In genomic region chr6:110547266-110547964, GRCh38 we compare ENCODE assay signal across 16 cellular contexts.
DNase-seq lines count a peak whose midpoint lies in the region; ATAC-seq and TF ChIP-seq lines count a peak whose summit lies in the region.
"Had no signal": no experiment of that assay in that cellular context is flagged by ENCODE, and none has a peak within 500 bp of the region (broad histone marks: within the 10 kb centered on the region; RNA-seq: fewer than 3 reads in every experiment).

No MANE protein-coding gene starts in this region.

- no peak overlapping the region for H2BK15ac ChIP-seq in mesenchymal stem cell (ENCODE audit: low read depth, poor library complexity, severe bottlenecking)

- no peak overlapping the region for H3K4ac ChIP-seq in mesenchymal stem cell (ENCODE audit: low read depth in 1 of 2, low read length in 2 of 2)

- no peak for TF ChIP-seq POLR2A in ovary (IDR thresholded peaks at IDR 0.05)

- H3K36me3 ChIP-seq in mammary epithelial cell (ENCODE audit: insufficient read depth, low read length), result no peaks in the 10 kb centered on the region
- peaks cover 0 to 3% of the 10 kb centered on the region in 2 experiments for H3K36me3 ChIP-seq in mesenchymal stem cell (ENCODE audit: control insufficient read depth in 1 of 2, insufficient read depth in 2 of 2, low read depth in 1 of 2, low read length in 2 of 2)
- no peaks in the 10 kb centered on the region for H3K36me3 ChIP-seq in ovary
- H3K36me3 ChIP-seq: WERI-Rb-1 had no signal

- H2BK5ac ChIP-seq in mesenchymal stem cell (ENCODE audit: low read depth, low read length, poor library complexity, severe bottlenecking), result no peak overlapping the region

- TF ChIP-seq CTCF in mammary epithelial cell (conservative IDR thresholded peaks at IDR 0.05 in 1 of 2, IDR thresholded peaks at IDR 0.05 in 1 of 2; ENCODE audit: extremely low read depth in 1 of 2, insufficient read depth in 1 of 2, low read depth in 1 of 2, low read length in 2 of 2), result no peak
- no peak for TF ChIP-seq CTCF in GM13976 (IDR thresholded peaks at IDR 0.05; ENCODE audit: borderline replicate concordance, control extremely low read depth, extremely low read depth, insufficient read depth, missing control alignments)
- TF ChIP-seq CTCF in ovary (IDR thresholded peaks at IDR 0.05), result no peak

- TF ChIP-seq EP300 in ovary (IDR thresholded peaks at IDR 0.05), result no peak

- CTCF ChIA-PET in mammary epithelial cell (lab: Charles Lee; ENCODE audit: low non-redundant PET), result interaction anchor here (0.7 kb wide), 1 partner anchor 76 kb away, joined by 3 read pairs; no protein-coding TSS in a partner anchor

- H3K23ac ChIP-seq in mesenchymal stem cell (ENCODE audit: low read length in 2 of 2), result no peak overlapping the region

- H3K27ac ChIP-seq in mammary epithelial cell (ENCODE audit: insufficient read depth, low read depth, low read length) (peak overlapping the region; percentile 85), mesenchymal stem cell (ENCODE audit: low read length, poor library complexity, severe bottlenecking) (peak overlapping the region; percentile 72), ovary (no peak overlapping the region)
- H3K27ac ChIP-seq: C4-2B, WERI-Rb-1 had no signal

- H4K20me1 ChIP-seq in mammary epithelial cell (ENCODE audit: insufficient read depth, low read length), result no peaks in the 10 kb centered on the region

- H3K79me2 ChIP-seq in mammary epithelial cell (ENCODE audit: insufficient read depth, low read length), result peaks cover 10% of the 10 kb centered on the region

- H3K4me1 ChIP-seq in mammary epithelial cell (ENCODE audit: insufficient read depth, low read length), result peaks cover 37% of the 10 kb centered on the region
- H3K4me1 ChIP-seq in mesenchymal stem cell (ENCODE audit: control insufficient read depth, insufficient read depth, low read depth, low read length), result peaks cover 15% of the 10 kb centered on the region
- H3K4me1 ChIP-seq in ovary (ENCODE audit: insufficient read depth), result peaks cover 3% of the 10 kb centered on the region

- no peak overlapping the region for H2BK12ac ChIP-seq in mesenchymal stem cell (ENCODE audit: low read length in 2 of 2)

- H4K8ac ChIP-seq in mesenchymal stem cell (ENCODE audit: low read length), result peak overlapping the region; percentile 90

- H2AK5ac ChIP-seq in mesenchymal stem cell (ENCODE audit: low read length, severe bottlenecking), result peak overlapping the region; percentile 76

- H3K4me2 ChIP-seq in mammary epithelial cell (ENCODE audit: insufficient read depth, low read depth, low read length), result peak overlapping the region; percentile 77
- H3K4me2 ChIP-seq in mesenchymal stem cell (ENCODE audit: low read length, poor library complexity, severe bottlenecking), result no peak overlapping the region

- H3K9me3 ChIP-seq in mammary epithelial cell (replicated peaks; ENCODE audit: insufficient read depth, low read length), result peaks cover 24% of the 10 kb centered on the region
- peaks cover 19% of the 10 kb centered on the region for H3K9me3 ChIP-seq in mesenchymal stem cell (ENCODE audit: control insufficient read depth, low read length)
- H3K9me3 ChIP-seq in ovary, result no peaks in the 10 kb centered on the region

- peak overlapping the region; percentile 21 for H2BK120ac ChIP-seq in mesenchymal stem cell (ENCODE audit: low read depth, low read length)

- H3K27me3 ChIP-seq in mammary epithelial cell (ENCODE audit: insufficient read depth, low read length), result no peaks in the 10 kb centered on the region
- H3K27me3 ChIP-seq in mesenchymal stem cell (ENCODE audit: control insufficient read depth in 1 of 2, insufficient read depth in 1 of 2, low read length in 2 of 2), result no peaks in the 10 kb centered on the region
- H3K27me3 ChIP-seq in ovary, result no peaks in the 10 kb centered on the region

- ATAC-seq in HG03469 (IDR thresholded peaks at IDR 0.05; ENCODE audit: unreplicated experiment), result no peak
- ATAC-seq in HG03520 (IDR thresholded peaks at IDR 0.05; ENCODE audit: unreplicated experiment), result no peak
- ATAC-seq: Right ventricle myocardium inferior; stimulated activated naive CD8-positive, alpha-beta T cell treated with anti-CD3 and anti-CD28 coated beads, Interleukin-15, amount 100 ng/mL, for 72 hours had no signal

- H4K91ac ChIP-seq in mesenchymal stem cell (ENCODE audit: low read length), result no peak overlapping the region

- no peak overlapping the region for H3K18ac ChIP-seq in mesenchymal stem cell (ENCODE audit: low read depth in 1 of 2, low read length in 2 of 2)

- no TSS peak for BruUV-seq in mammary epithelial cell (replicated peaks; lab: Mats Ljungman, UMichigan)

- in situ Hi-C loops in mammary epithelial cell (cut with MboI; ENCODE audit: low sequenced_read_pairs in 2 of 2) (no loop called here), GM13976 (cut with MboI; ENCODE audit: low sequenced_read_pairs, unreplicated experiment) (loop anchor here (25.0 kb wide), 1 partner anchor 665 kb away; no protein-coding TSS in a partner anchor)

- peak overlapping the region; percentile 43 for H3K9ac ChIP-seq in mammary epithelial cell (ENCODE audit: insufficient read depth, low read length)
- H3K9ac ChIP-seq in mesenchymal stem cell (ENCODE audit: low read length), result no peak overlapping the region

- 0% methylated on average over 1 of the region's 1 CpG for WGBS in mammary epithelial cell (ENCODE audit: low coverage, missing lambda C conversion rate)
- 0% methylated on average over 1 of the region's 1 CpG for WGBS in mesenchymal stem cell
- 74 to 76% (median 74%) methylated on average over 1 of the region's 1 CpG for WGBS in ovary, 3 donors

- dilution Hi-C loops in mammary epithelial cell (cut with HindIII; ENCODE audit: low sequenced_read_pairs), result no loop called here

- no peaks in the 10 kb centered on the region for H3K79me1 ChIP-seq in mesenchymal stem cell (replicated peaks; ENCODE audit: low read length, poor library complexity, severe bottlenecking)

- H3K4me3 ChIP-seq in mammary epithelial cell (replicated peaks in 1 of 3; ENCODE audit: insufficient read depth in 1 of 3, low read depth in 2 of 3, low read length in 3 of 3), result no peak overlapping the region
- H3K4me3 ChIP-seq in mesenchymal stem cell (ENCODE audit: insufficient read depth in 1 of 2, low read depth in 1 of 2, low read length in 2 of 2), result no peak overlapping the region
- no peak overlapping the region for H3K4me3 ChIP-seq in ovary

- DNase-seq in COLO829 (ENCODE audit: low spot score) (peak; percentile 82), M059J (ENCODE audit: low read depth) (peak; percentile 95), mammary epithelial cell (peak; percentile 84), mesenchymal stem cell (peak; percentile 15), GM13976 (ENCODE audit: low spot score) (no peak), ovary (no peak)
- DNase-seq: activated T-cell treated with anti-CD3 and anti-CD28 coated beads for 4 hours; GF-D8; MV-4-11; retina; stimulated activated naive CD8-positive, alpha-beta T cell treated with anti-CD3 and anti-CD28 coated beads, Interleukin-15, amount 100 ng/mL, for 72 hours; WERI-Rb-1 had no signal

- peak overlapping the region; percentile 36 for H2AFZ ChIP-seq in mammary epithelial cell (ENCODE audit: low read depth, low read length)
- no peak overlapping the region for H2AFZ ChIP-seq in mesenchymal stem cell (ENCODE audit: low read depth, low read length)

- no peak overlapping the region for H3K14ac ChIP-seq in mesenchymal stem cell (ENCODE audit: low read length in 2 of 2)

- intact Hi-C loops in mammary epithelial cell (cut with micrococcal nuclease), result no loop called here
- intact Hi-C loops in ovary (cut with DNase I), result no loop called here

Comparison
In these comparisons a context has a peak if more than half of its experiments do, and no peak if none do; other contexts are left out.
1. DNase-seq: peak in COLO829 (single experiment), M059J (single experiment), mammary epithelial cell (single experiment) and mesenchymal stem cell (single experiment); none in GM13976 (single experiment) and ovary (0 of 5).
2. H3K27ac ChIP-seq: peak in mammary epithelial cell (single experiment) and mesenchymal stem cell (single experiment); none in ovary (0 of 2).